In the genomic region with DNA sequence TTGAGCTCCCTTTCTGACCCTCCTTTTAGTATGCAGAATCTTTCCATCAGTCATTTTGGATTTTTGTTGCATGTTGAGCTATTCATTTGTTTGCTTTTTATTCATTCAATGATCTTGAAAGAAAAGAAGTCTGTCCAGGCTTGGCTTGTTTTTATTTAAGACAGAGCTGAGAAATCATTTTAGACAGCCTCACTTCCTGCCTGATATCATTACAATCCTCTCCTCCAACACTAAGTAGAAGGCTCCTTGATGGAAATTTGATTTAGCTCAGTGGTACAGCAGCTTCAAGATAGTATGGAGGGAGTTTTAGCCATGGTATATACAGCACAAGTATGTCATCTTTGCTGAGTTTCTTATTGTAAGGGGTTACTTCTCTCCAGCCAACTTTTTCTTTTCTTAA, we compare ENCODE assay signal across 15 cellular contexts. TPM values are rescaled to one million over a fixed set of nuclear protein-coding genes. Genes with fewer than 3 reads are reported as not detected.
DNase-seq lines count a peak whose midpoint lies in the region; ATAC-seq and TF ChIP-seq lines count a peak whose summit lies in the region.
"Had no signal": no experiment of that assay in that cellular context is flagged by ENCODE, and none has a peak within 500 bp of the region (broad histone marks: within the 10 kb centered on the region; RNA-seq: fewer than 3 reads in every experiment).

No MANE protein-coding gene starts in this region.

- no peaks in the 10 kb centered on the region for H3K9me3 Mint-ChIP-seq in nephron
- H3K9me3 Mint-ChIP-seq: activated CD4-positive, alpha-beta T cell treated with anti-CD3 and anti-CD28 coated beads, Interleukin-2, amount 10 ng/mL, durations not matched to agents 24 days and 14 days; IgD-negative memory B cell had no signal

- TF ChIP-seq POLR2A in uterus (IDR thresholded peaks at IDR 0.05): no peak

- H3K9me3 ChIP-seq in esophagus (ENCODE audit: control insufficient read depth in 2 of 2, insufficient read depth in 1 of 2, low read depth in 1 of 2, low read length in 1 of 2) (no peaks in the 10 kb centered on the region), uterus (no peaks in the 10 kb centered on the region)
- H3K9me3 ChIP-seq: testis had no signal

- H3K4me1 ChIP-seq in esophagus (ENCODE audit: control insufficient read depth in 2 of 2, insufficient read depth in 2 of 2, low read length in 1 of 2) (peaks cover 0 to 2% of the 10 kb centered on the region in 2 donors), uterus (peaks cover 10 to 11% of the 10 kb centered on the region in 2 donors)

- H3K36me3 Mint-ChIP-seq in nephron (ENCODE audit: low read depth): peaks cover 4% of the 10 kb centered on the region
- H3K36me3 Mint-ChIP-seq: IgD-negative memory B cell had no signal

- H3K4me3 Mint-ChIP-seq in nephron: no peak overlapping the region
- H3K4me3 Mint-ChIP-seq: activated CD4-positive, alpha-beta T cell treated with anti-CD3 and anti-CD28 coated beads, Interleukin-2, amount 10 ng/mL, durations not matched to agents 24 days and 14 days; IgD-negative memory B cell had no signal

- H3K27me3 ChIP-seq in esophagus (ENCODE audit: control insufficient read depth in 1 of 2, insufficient read depth in 2 of 2, low read length in 2 of 2) (no peaks in the 10 kb centered on the region), uterus (no peaks in the 10 kb centered on the region)
- H3K27me3 ChIP-seq: testis had no signal

- DNase-seq in Right ventricle myocardium superior (no peak), left cardiac atrium (no peak), uterus (no peak), midbrain (lab: John Stamatoyannopoulos, UW) (no peak), SKM-1 treated with dmso at 0.1 percent for 144 hours (lab: John Stamatoyannopoulos, UW; ENCODE audit: unreplicated experiment) (no peak)
- DNase-seq: activated CD4-positive, alpha-beta T cell treated with anti-CD3 and anti-CD28 coated beads, Interleukin-2, amount 10 ng/mL, durations not matched to agents 24 days and 14 days; activated effector memory CD4-positive, alpha-beta T cell treated with Interleukin-2 at 50 U/mL for 16 hours; foreskin melanocyte; left colon; NCI-H1436; testis had no signal

- peaks cover 29% of the 10 kb centered on the region for H3K4me1 Mint-ChIP-seq in nephron

- intact Hi-C loops in Right ventricle myocardium superior (cut with DNase I): no loop called here
- intact Hi-C loops in left cardiac atrium (cut with DNase I): no loop called here
- intact Hi-C loops in uterus (cut with DNase I; ENCODE audit: low total_unique reads): no loop called here

- H3K36me3 ChIP-seq in esophagus (ENCODE audit: control insufficient read depth in 2 of 2, insufficient read depth in 2 of 2, low read length in 1 of 2) (no peaks in the 10 kb centered on the region), uterus (no peaks in the 10 kb centered on the region)

- ATAC-seq in Right ventricle myocardium superior (ENCODE audit: poor library complexity) (peak; percentile 16), left cardiac atrium (no peak), HG02884 (IDR thresholded peaks at IDR 0.05; ENCODE audit: unreplicated experiment) (no peak)
- ATAC-seq: left colon had no signal

- no peaks in the 10 kb centered on the region for H3K27me3 Mint-ChIP-seq in nephron (ENCODE audit: low read depth)
- H3K27me3 Mint-ChIP-seq: activated CD4-positive, alpha-beta T cell treated with anti-CD3 and anti-CD28 coated beads, Interleukin-2, amount 10 ng/mL, durations not matched to agents 24 days and 14 days; IgD-negative memory B cell had no signal

- H3K27ac ChIP-seq in esophagus (ENCODE audit: low read depth in 2 of 2, low read length in 1 of 2) (peak overlapping the region; percentile 5 to 30), uterus (peak overlapping the region; percentile 49 to 77)

- H3K27ac Mint-ChIP-seq in nephron: peak overlapping the region; percentile 23 to 71 (median 29)
- H3K27ac Mint-ChIP-seq: activated CD4-positive, alpha-beta T cell treated with anti-CD3 and anti-CD28 coated beads, Interleukin-2, amount 10 ng/mL, durations not matched to agents 24 days and 14 days; IgD-negative memory B cell had no signal

- H3K4me3 ChIP-seq in esophagus (ENCODE audit: low read depth in 1 of 2, low read length in 2 of 2): no peak overlapping the region
- H3K4me3 ChIP-seq in uterus: no peak overlapping the region
- H3K4me3 ChIP-seq: testis had no signal

- TF ChIP-seq CTCF in nephron (IDR thresholded peaks at IDR 0.05; ENCODE audit: unreplicated experiment in 3 of 3) (no peak), uterus (IDR thresholded peaks at IDR 0.05) (no peak)

RNA-seq across cellular contexts. Expression of gene MBNL2, which starts 28.4 kb away (rescaled TPM):
- total RNA-seq in Right ventricle myocardium superior (69.3 TPM), left cardiac atrium (10 to 100 TPM; 52.0 to 60.3 TPM), uterus (100 to 1,000 TPM in 1 of 4 donors, 10 to 100 TPM in 3; 50.7 to 115 (median 72.0) TPM)
- 10 to 100 TPM in 1 of 2 donors, 1 to 10 TPM in 1; 4.9 to 10.3 TPM for polyA plus RNA-seq in esophagus
